19 cellular contexts compared by ENCODE assay signal in genomic region chr2:108287169-108287568, GRCh38. TPM values are rescaled to one million over a fixed set of nuclear protein-coding genes. Genes with fewer than 3 reads are reported as not detected.
"Had no signal": no experiment of that assay in that cellular context is flagged by ENCODE, and none has a peak within 500 bp of the region (broad histone marks: within the 10 kb centered on the region; RNA-seq: fewer than 3 reads in every experiment).

No MANE protein-coding gene starts in this region.

- H2AFZ ChIP-seq: parathyroid adenoma had no signal

- H3K4me3 Mint-ChIP-seq: activated CD4-positive, alpha-beta T cell treated with anti-CD3 and anti-CD28 coated beads, Interleukin-2, amount 10 ng/mL, durations not matched to agents 24 days and 14 days; activated CD8-positive, alpha-beta T cell treated with anti-CD3 and anti-CD28 coated beads, Interleukin-2, amount 10 ng/mL, durations not matched to agents 7 days and 5 days; activated naive CD8-positive, alpha-beta T cell treated with anti-CD3 and anti-CD28 coated beads for 36 hours; stimulated activated memory B cell treated with anti-CD40 and anti-IgM and Interleukin-4, amounts not matched to agents 10 μg/mL and 1 μg/mL and 100 μg/mL, for 72 hours; T-helper 17 cell had no signal

- H3K9me3 ChIP-seq: thyroid gland had no signal

- H3K4me3 ChIP-seq: coronary artery, esophagus muscularis mucosa, thyroid gland had no signal

- H3K36me3 ChIP-seq: esophagus muscularis mucosa, thyroid gland had no signal

- H3K4me1 ChIP-seq: esophagus muscularis mucosa, parathyroid adenoma had no signal

- H3K27me3 ChIP-seq: esophagus muscularis mucosa, thyroid gland had no signal

- H3K4me1 Mint-ChIP-seq: activated CD4-positive, alpha-beta T cell treated with anti-CD3 and anti-CD28 coated beads, Interleukin-2, amount 10 ng/mL, durations not matched to agents 24 days and 14 days; activated naive CD8-positive, alpha-beta T cell treated with anti-CD3 and anti-CD28 coated beads for 36 hours; stimulated activated memory B cell treated with anti-CD40 and anti-IgM and Interleukin-4, amounts not matched to agents 10 μg/mL and 1 μg/mL and 100 μg/mL, for 72 hours had no signal

- H3K27ac Mint-ChIP-seq: activated CD4-positive, alpha-beta T cell treated with anti-CD3 and anti-CD28 coated beads, Interleukin-2, amount 10 ng/mL, durations not matched to agents 24 days and 14 days; activated CD8-positive, alpha-beta T cell treated with anti-CD3 and anti-CD28 coated beads, Interleukin-2, amount 10 ng/mL, durations not matched to agents 7 days and 5 days; activated naive CD8-positive, alpha-beta T cell treated with anti-CD3 and anti-CD28 coated beads for 36 hours; stimulated activated memory B cell treated with anti-CD40 and anti-IgM and Interleukin-4, amounts not matched to agents 10 μg/mL and 1 μg/mL and 100 μg/mL, for 72 hours; T-helper 17 cell had no signal

- H3K79me2 ChIP-seq: parathyroid adenoma had no signal

- H3K27ac ChIP-seq: coronary artery, esophagus muscularis mucosa, parathyroid adenoma, thyroid gland had no signal

- H3K36me3 Mint-ChIP-seq: activated naive CD8-positive, alpha-beta T cell treated with anti-CD3 and anti-CD28 coated beads for 36 hours; brain; stimulated activated memory B cell treated with anti-CD40 and anti-IgM and Interleukin-4, amounts not matched to agents 10 μg/mL and 1 μg/mL and 100 μg/mL, for 72 hours had no signal

- ATAC-seq: activated CD8-positive, alpha-beta T cell treated with anti-CD3 and anti-CD28 coated beads, Interleukin-2, amount 10 ng/mL, durations not matched to agents 7 days and 5 days; stimulated activated memory B cell treated with anti-CD40 and anti-IgM and Interleukin-4, amounts not matched to agents 10 μg/mL and 1 μg/mL and 100 μg/mL, for 72 hours; T-helper 17 cell had no signal

- FAIRE-seq: TTC549 had no signal

- DNase-seq: activated CD4-positive, alpha-beta T cell treated with anti-CD3 and anti-CD28 coated beads, Interleukin-2, amount 10 ng/mL, durations not matched to agents 24 days and 14 days; activated CD4-positive, CD25-positive, alpha-beta regulatory T cell; activated CD8-positive, alpha-beta memory T cell treated with anti-CD3 and anti-CD28 coated beads, Interleukin-2, amount 50 U/mL, for 4 hours; activated CD8-positive, alpha-beta T cell treated with anti-CD3 and anti-CD28 coated beads, Interleukin-2, amount 10 ng/mL, durations not matched to agents 7 days and 5 days; activated gamma-delta T cell treated with Interleukin-2 at 50 U/mL for 16 hours; activated naive CD8-positive, alpha-beta T cell treated with anti-CD3 and anti-CD28 coated beads for 36 hours; central memory CD4-positive, alpha-beta T cell; kidney glomerular epithelial cell; T-helper 17 cell; thyroid gland had no signal

- H3K9ac ChIP-seq: parathyroid adenoma had no signal

RNA-seq across cellular contexts. Expression of gene SULT1C2, which starts 1.5 kb away (rescaled TPM):
- total RNA-seq: activated CD4-positive, alpha-beta T cell treated with anti-CD3 and anti-CD28 coated beads, Interleukin-2, amount 10 ng/mL, durations not matched to agents 24 days and 14 days; activated CD8-positive, alpha-beta T cell treated with anti-CD3 and anti-CD28 coated beads, Interleukin-2, amount 10 ng/mL, durations not matched to agents 7 days and 5 days; activated naive CD8-positive, alpha-beta T cell treated with anti-CD3 and anti-CD28 coated beads for 36 hours; glomerular endothelial cell; T-helper 17 cell had no signal

RNA-seq across cellular contexts. Expression of gene SULT1C3, which starts 47.4 kb away (rescaled TPM):
- total RNA-seq: activated CD4-positive, alpha-beta T cell treated with anti-CD3 and anti-CD28 coated beads, Interleukin-2, amount 10 ng/mL, durations not matched to agents 24 days and 14 days; activated CD8-positive, alpha-beta T cell treated with anti-CD3 and anti-CD28 coated beads, Interleukin-2, amount 10 ng/mL, durations not matched to agents 7 days and 5 days; activated naive CD8-positive, alpha-beta T cell treated with anti-CD3 and anti-CD28 coated beads for 36 hours; esophagus muscularis mucosa; glomerular endothelial cell; lower leg skin; T-helper 17 cell; thyroid gland; urinary bladder had no signal
- polyA plus RNA-seq: urinary bladder had no signal
